ENCODE assay signal across 17 cellular contexts in genomic region chr4:77188498-77189187, GRCh38.
"Had no signal": no experiment of that assay in that cellular context is flagged by ENCODE, and none has a peak within 500 bp of the region (broad histone marks: within the 10 kb centered on the region; RNA-seq: fewer than 3 reads in every experiment).

No MANE protein-coding gene starts in this region.

- H3K27me3 Mint-ChIP-seq: activated CD4-positive, alpha-beta T cell treated with anti-CD3 and anti-CD28 coated beads for 36 hours; activated naive CD8-positive, alpha-beta T cell treated with anti-CD3 and anti-CD28 coated beads for 36 hours had no signal

- H3K4me3 Mint-ChIP-seq: activated CD4-positive, alpha-beta T cell treated with anti-CD3 and anti-CD28 coated beads for 36 hours; activated naive CD8-positive, alpha-beta T cell treated with anti-CD3 and anti-CD28 coated beads for 36 hours; naive thymus-derived CD4-positive, alpha-beta T cell had no signal

- H3K4me3 ChIP-seq: coronary artery, gastrocnemius medialis, left ventricle myocardium inferior, transverse colon had no signal

- ATAC-seq: activated CD4-positive, alpha-beta T cell treated with anti-CD3 and anti-CD28 coated beads for 36 hours; esophagus mucosa; gastrocnemius medialis; naive thymus-derived CD4-positive, alpha-beta T cell; stimulated activated naive CD8-positive, alpha-beta T cell treated with anti-CD3 and anti-CD28 coated beads, Interleukin-15, Interleukin-2, amounts not matched to agents 100 U/mL and 50 U/mL, for 24 hours had no signal

- H3K27ac Mint-ChIP-seq: activated CD4-positive, alpha-beta T cell treated with anti-CD3 and anti-CD28 coated beads for 36 hours; activated naive CD8-positive, alpha-beta T cell treated with anti-CD3 and anti-CD28 coated beads for 36 hours; naive thymus-derived CD4-positive, alpha-beta T cell had no signal

- H3K27me3 ChIP-seq: gastrocnemius medialis, transverse colon had no signal

- H3K36me3 ChIP-seq: gastrocnemius medialis, left ventricle myocardium inferior, transverse colon had no signal

- H3K9me3 ChIP-seq: gastrocnemius medialis, left ventricle myocardium inferior, transverse colon had no signal

- H3K9me3 Mint-ChIP-seq: activated naive CD8-positive, alpha-beta T cell treated with anti-CD3 and anti-CD28 coated beads for 36 hours; naive thymus-derived CD4-positive, alpha-beta T cell had no signal

- H3K27ac ChIP-seq: coronary artery, gastrocnemius medialis, left ventricle myocardium inferior, transverse colon had no signal

- DNase-seq: activated CD4-positive, alpha-beta T cell treated with anti-CD3 and anti-CD28 coated beads for 36 hours; activated CD4-positive, alpha-beta T cell treated with anti-CD3 and anti-CD28 coated beads, Interleukin-2, amount 50 U/mL, for 48 hours; activated naive CD4-positive, alpha-beta T cell; activated naive CD8-positive, alpha-beta T cell treated with anti-CD3 and anti-CD28 coated beads for 36 hours; activated T-cell treated with anti-CD3 and anti-CD28 coated beads for 4 hours; amniotic stem cell; effector CD4-positive, alpha-beta T cell; gastrocnemius medialis; left ventricle myocardium inferior; mammary epithelial cell; naive thymus-derived CD4-positive, alpha-beta T cell; stimulated activated CD4-positive, alpha-beta T cell treated with anti-CD3 and anti-CD28 coated beads, Interleukin-2, amount 100 ng/mL, for 24 hours; stimulated activated naive CD8-positive, alpha-beta T cell treated with anti-CD3 and anti-CD28 coated beads, Interleukin-15, Interleukin-2, amounts not matched to agents 100 U/mL and 50 U/mL, for 24 hours; SW 1271; transverse colon had no signal
